Comparison of ENCODE assay signal across 8 cellular contexts in genomic region chr4:83284161-83285021, GRCh38. TPM values are rescaled to one million over a fixed set of nuclear protein-coding genes. Genes with fewer than 3 reads are reported as not detected.
A peak's percentile ranks its signal among the peaks of the same experiment; 100 is the strongest.
DNase-seq lines count a peak whose midpoint lies in the region; ATAC-seq and TF ChIP-seq lines count a peak whose summit lies in the region.

Gene COQ2, minus strand, starts transcription at chr4:83284798. Its CDS starts 34 bp downstream, at chr4:83284764.

- TF ChIP-seq CTCF in RWPE2 (IDR thresholded peaks at IDR 0.05; ENCODE audit: poor library complexity, severe bottlenecking): peak; percentile 55
- peak; percentile 8 for TF ChIP-seq CTCF in fibroblast of pulmonary artery (IDR thresholded peaks at IDR 0.05; ENCODE audit: low read length, missing control alignments)
- peak; percentile 15 to 38 (median 35) for TF ChIP-seq CTCF in nephron (IDR thresholded peaks at IDR 0.05; ENCODE audit: unreplicated experiment in 3 of 3)

- H3K4me3 ChIP-seq in GM23248: peak within 1 kb of the TSS; percentile 91
- H3K4me3 ChIP-seq in RWPE2 (ENCODE audit: severe bottlenecking): peak within 1 kb of the TSS; percentile 77
- peak within 1 kb of the TSS; percentile 74 for H3K4me3 ChIP-seq in fibroblast of pulmonary artery (replicated peaks; ENCODE audit: low read depth, low read length)

- in situ Hi-C loops in GM23248 (cut with MboI): no loop called here

- H3K36me3 Mint-ChIP-seq in nephron (ENCODE audit: low read depth): no peaks in the 10 kb centered on the region
- peaks cover 7% of the 10 kb centered on the region for H3K36me3 Mint-ChIP-seq in stimulated activated naive CD8-positive, alpha-beta T cell treated with anti-CD3 and anti-CD28 coated beads, Interleukin-15, Interleukin-2, amounts not matched to agents 100 ng/mL and 50 ng/mL, for 24 hours (ENCODE audit: low read depth)

- no peaks in the 10 kb centered on the region for H3K9me3 ChIP-seq in GM23248 (ENCODE audit: low read depth)
- H3K9me3 ChIP-seq in RWPE2 (ENCODE audit: severe bottlenecking): no peaks in the 10 kb centered on the region

- H3K4me2 ChIP-seq in GM23248 (ENCODE audit: unreplicated experiment): peak within 1 kb of the TSS; percentile 98

- H3K4me1 Mint-ChIP-seq in nephron: peaks cover 28% of the 10 kb centered on the region
- peaks cover 45% of the 10 kb centered on the region for H3K4me1 Mint-ChIP-seq in stimulated activated naive CD8-positive, alpha-beta T cell treated with anti-CD3 and anti-CD28 coated beads, Interleukin-15, Interleukin-2, amounts not matched to agents 100 ng/mL and 50 ng/mL, for 24 hours (ENCODE audit: low read depth)

- peak; percentile 87 for ATAC-seq in RWPE2 (ENCODE audit: low read depth)

- H4K20me1 ChIP-seq in GM23248 (ENCODE audit: insufficient read depth): no peaks in the 10 kb centered on the region

- H3K79me2 ChIP-seq in GM23248 (ENCODE audit: insufficient read depth): peaks cover 9% of the 10 kb centered on the region

- WGBS in GM23248 (ENCODE audit: low coverage in 1 of 2, low lambda C conversion rate in 2 of 2, missing lambda C conversion rate in 2 of 2), 2 experiments: 1% methylated on average over 51 to 71 of the region's 75 CpGs

- peak within 1 kb of the TSS; percentile 95 for H3K9ac ChIP-seq in GM23248

- H3K4me1 ChIP-seq in GM23248 (ENCODE audit: insufficient read depth) (peaks cover 5% of the 10 kb centered on the region; the same call in 1 of the 2 replicates), RWPE2 (ENCODE audit: insufficient read depth, poor library complexity, severe bottlenecking) (peaks cover 14% of the 10 kb centered on the region)

- H3K27me3 ChIP-seq in GM23248 (replicated peaks; ENCODE audit: insufficient read depth): no peaks in the 10 kb centered on the region
- H3K27me3 ChIP-seq in RWPE2 (ENCODE audit: insufficient read depth, poor library complexity, severe bottlenecking): no peaks in the 10 kb centered on the region

- no peaks in the 10 kb centered on the region for H3K36me3 ChIP-seq in GM23248 (ENCODE audit: low read depth)
- H3K36me3 ChIP-seq in RWPE2 (ENCODE audit: low read depth): no peaks in the 10 kb centered on the region; the same call in 1 of the 2 replicates

- H3K27ac Mint-ChIP-seq in nephron: peak within 1 kb of the TSS; percentile 90 to 98 (median 96)
- peak within 1 kb of the TSS; percentile 97 for H3K27ac Mint-ChIP-seq in stimulated activated naive CD8-positive, alpha-beta T cell treated with anti-CD3 and anti-CD28 coated beads, Interleukin-15, Interleukin-2, amounts not matched to agents 100 ng/mL and 50 ng/mL, for 24 hours

- H3K9me3 Mint-ChIP-seq in nephron: no peaks in the 10 kb centered on the region
- no peaks in the 10 kb centered on the region for H3K9me3 Mint-ChIP-seq in stimulated activated naive CD8-positive, alpha-beta T cell treated with anti-CD3 and anti-CD28 coated beads, Interleukin-15, Interleukin-2, amounts not matched to agents 100 ng/mL and 50 ng/mL, for 24 hours

- peaks cover 15% of the 10 kb centered on the region for H3F3A ChIP-seq in GM23248 (ENCODE audit: insufficient read depth)

- peak within 1 kb of the TSS; percentile 97 for H3K27ac ChIP-seq in GM23248
- peak within 1 kb of the TSS; percentile 72 for H3K27ac ChIP-seq in RWPE2 (ENCODE audit: poor library complexity, severe bottlenecking)

- no peaks in the 10 kb centered on the region for H3K27me3 Mint-ChIP-seq in nephron (ENCODE audit: low read depth)
- H3K27me3 Mint-ChIP-seq in stimulated activated naive CD8-positive, alpha-beta T cell treated with anti-CD3 and anti-CD28 coated beads, Interleukin-15, Interleukin-2, amounts not matched to agents 100 ng/mL and 50 ng/mL, for 24 hours: no peaks in the 10 kb centered on the region

- peak; percentile 94 for DNase-seq in EL
- DNase-seq in GM23248: peak; percentile 98
- peak; percentile 88 to 89 for DNase-seq in Kasumi-1 (lab: John Stamatoyannopoulos, UW)
- peak; percentile 93 for DNase-seq in RWPE2 (ENCODE audit: low spot score)
- DNase-seq in activated T-helper 9 cell treated with anti-CD3 and anti-CD28 coated beads, Interleukin-2, amount 50 U/mL, for 16 hours (ENCODE audit: low read depth): peak; percentile 90
- peak; percentile 97 for DNase-seq in fibroblast of pulmonary artery (ENCODE audit: low read depth)

- H2AFZ ChIP-seq in GM23248: peak within 1 kb of the TSS; percentile 98

- no peaks in the 10 kb centered on the region for H3K9me2 ChIP-seq in GM23248 (ENCODE audit: insufficient read depth)

- H3K4me3 Mint-ChIP-seq in nephron: peak within 1 kb of the TSS; percentile 96 to 97 (median 96)
- peak within 1 kb of the TSS; percentile 95 for H3K4me3 Mint-ChIP-seq in stimulated activated naive CD8-positive, alpha-beta T cell treated with anti-CD3 and anti-CD28 coated beads, Interleukin-15, Interleukin-2, amounts not matched to agents 100 ng/mL and 50 ng/mL, for 24 hours

RNA-seq across cellular contexts. Expression of gene COQ2, which starts in this region (rescaled TPM):
- total RNA-seq in GM23248 (2014; rRNA removed; shearing (Covaris generic)): 8.0 and 9.5 TPM in 2 replicates
- polyA plus RNA-seq in GM23248 (2016; fragmentation: Nextera tagmentation; extraction: Ambion mirVana): 19.1 and 20.1 TPM in 2 replicates

Comparison
In these comparisons a context has a peak if more than half of its experiments do, and no peak if none do; other contexts are left out.
1. Peak in every context shown above with its lines: DNase-seq, ATAC-seq, H3K4me3 ChIP-seq and H3K27ac ChIP-seq.